ENCODE assay signal across 1 cellular context in the genomic region with DNA sequence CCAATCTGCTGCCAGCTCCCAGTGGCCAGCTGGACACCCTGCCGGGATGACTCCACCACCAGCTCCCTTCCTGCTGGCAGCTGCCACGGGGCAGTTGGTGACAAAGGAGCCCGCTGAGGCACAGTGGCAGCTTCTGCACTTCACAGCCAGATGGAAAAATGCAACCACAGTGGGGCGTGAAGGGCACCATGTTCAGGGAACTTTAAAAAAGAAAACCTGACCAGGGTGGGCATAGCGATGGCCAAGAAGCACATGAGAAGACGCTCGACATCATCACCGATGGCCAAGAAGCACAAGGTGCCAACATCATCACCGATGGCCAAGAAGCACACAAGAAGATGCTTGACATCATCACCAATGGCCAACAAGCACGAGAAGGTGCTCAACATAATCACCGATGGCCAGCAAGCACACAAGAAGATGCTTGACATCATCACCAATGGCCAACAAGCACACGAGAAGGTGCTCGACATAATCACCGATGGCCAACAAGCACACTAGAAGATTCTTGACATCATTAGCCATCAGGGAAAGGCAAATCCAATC.
TF ChIP-seq lines count a peak whose summit lies in the region.

No MANE protein-coding gene starts in this region.

TF ChIP-seq in H1, 55 proteins besides CTCF, POLR2A, EP300 and RAD21:
- TF ChIP-seq TAF1 (IDR thresholded peaks at IDR 0.05; ENCODE audit: low read depth, low read length) (no peak), BRCA1 (IDR thresholded peaks at IDR 0.05; ENCODE audit: low read depth, low read length) (no peak), SIN3A (conservative IDR thresholded peaks at IDR 0.05 in 1 of 2, IDR thresholded peaks at IDR 0.05 in 1 of 2; ENCODE audit: low read depth in 1 of 2, low read length in 2 of 2) (no peak), CREB1 (IDR thresholded peaks at IDR 0.05) (peak; percentile 68), POLR2AphosphoS5 (IDR thresholded peaks at IDR 0.05; ENCODE audit: low read depth, low read length) (no peak), TCF12 (IDR thresholded peaks at IDR 0.05; ENCODE audit: low read depth, low read length) (no peak), RXRA (IDR thresholded peaks at IDR 0.05; ENCODE audit: insufficient read depth, low read depth, low read length) (no peak)
- TF ChIP-seq, protein P1, sequence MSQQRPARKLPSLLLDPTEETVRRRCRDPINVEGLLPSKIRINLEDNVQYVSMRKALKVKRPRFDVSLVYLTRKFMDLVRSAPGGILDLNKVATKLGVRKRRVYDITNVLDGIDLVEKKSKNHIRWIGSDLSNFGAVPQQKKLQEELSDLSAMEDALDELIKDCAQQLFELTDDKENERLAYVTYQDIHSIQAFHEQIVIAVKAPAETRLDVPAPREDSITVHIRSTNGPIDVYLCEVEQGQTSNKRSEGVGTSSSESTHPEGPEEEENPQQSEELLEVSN (IDR thresholded peaks at IDR 0.05), result no peak
